Comparison of ENCODE assay signal across 10 cellular contexts in genomic region chr7:81768951-81769778, GRCh38. TPM values are rescaled to one million over a fixed set of nuclear protein-coding genes. Genes with fewer than 3 reads are reported as not detected.
DNase-seq lines count a peak whose midpoint lies in the region; ATAC-seq, FAIRE-seq and TF ChIP-seq lines count a peak whose summit lies in the region.
"Had no signal": no experiment of that assay in that cellular context is flagged by ENCODE, and none has a peak within 500 bp of the region (broad histone marks: within the 10 kb centered on the region; RNA-seq: fewer than 3 reads in every experiment).

No MANE protein-coding gene starts in this region.

- no peak for DNase-seq in GM12892 (ENCODE audit: insufficient read length)
- no peak for DNase-seq in PC-3
- DNase-seq in left cardiac atrium = no peak
- no peak for DNase-seq in MV-4-11 (lab: John Stamatoyannopoulos, UW)
- DNase-seq in SK-N-DZ (ENCODE audit: low spot score) = no peak
- no peak for DNase-seq in nucleus accumbens (lab: John Stamatoyannopoulos, UW)
- no peak for DNase-seq in HTR-8/SVneo (ENCODE audit: insufficient read length, low spot score)
- DNase-seq: activated CD4-positive, alpha-beta T cell treated with anti-CD3 and anti-CD28 coated beads, Interleukin-2, amount 50 U/mL, for 1 hour had no signal

- no peaks in the 10 kb centered on the region for H3K9me2 ChIP-seq in PC-3 (replicated peaks; ENCODE audit: low read length)

- H3K27ac ChIP-seq in PC-3 (ENCODE audit: low read length) (no peak overlapping the region), skeletal muscle tissue (ENCODE audit: low read depth, low read length) (peak overlapping the region; percentile 51)

- no peak overlapping the region for H3K9ac ChIP-seq in PC-3 (ENCODE audit: low read length)
- H3K9ac ChIP-seq in skeletal muscle tissue (ENCODE audit: low read depth in 1 of 3, low read length in 3 of 3) = peak overlapping the region in 2 of 3 donors; percentile 25 to 54

- H3K4me3 ChIP-seq in PC-3 (ENCODE audit: low read length) = peak overlapping the region; percentile 38; the same call in 1 of the 2 replicates
- H3K4me3 ChIP-seq in skeletal muscle tissue (ENCODE audit: low read length in 3 of 3) = peak overlapping the region; percentile 35 to 79 (median 53)

- no TSS peak for BruUV-seq in PC-3 (replicated peaks; lab: Mats Ljungman, UMichigan)

- no peak for TF ChIP-seq CTCF in PC-3 (conservative IDR thresholded peaks at IDR 0.05; ENCODE audit: low read depth, low read length)

- intact Hi-C loops in PC-3 (cut with micrococcal nuclease) = no loop called here
- intact Hi-C loops in left cardiac atrium (cut with DNase I) = no loop called here

- H3K9me3 ChIP-seq in PC-3 (ENCODE audit: low read length) = no peaks in the 10 kb centered on the region
- no peaks in the 10 kb centered on the region for H3K9me3 ChIP-seq in skeletal muscle tissue (ENCODE audit: control insufficient read depth in 3 of 3, low read length in 3 of 3)

- POLR2A ChIA-PET in PC-3 (lab: Charles Lee; ENCODE audit: unreplicated experiment) = interaction anchor here (0.6 kb wide), 1 partner anchor 134 kb away, joined by 3 read pairs; no protein-coding TSS in a partner anchor

- peak; percentile 6; the same call in 1 of the 2 replicates for ATAC-seq in PC-3
- ATAC-seq in left cardiac atrium = peak; percentile 27 to 47

- peak overlapping the region; percentile 68; the same call in 1 of the 2 replicates for H3K4me2 ChIP-seq in PC-3 (ENCODE audit: low read length)

- peak overlapping the region; percentile 67 for H2AFZ ChIP-seq in PC-3 (ENCODE audit: low read length)

- no peaks in the 10 kb centered on the region for H3K79me2 ChIP-seq in PC-3 (ENCODE audit: low read length)

- FAIRE-seq in GM12892 (lab: Jason Lieb, UNC) (peak; percentile 48), HTR-8/SVneo (lab: Jason Lieb, UNC) (no peak)

- H3K27me3 ChIP-seq in PC-3 (ENCODE audit: low read length) (no peaks in the 10 kb centered on the region), skeletal muscle tissue (ENCODE audit: control insufficient read depth in 3 of 3, insufficient read depth in 3 of 3, low read length in 3 of 3) (peaks cover 0 to 2% (median 0%) of the 10 kb centered on the region in 3 donors)

- H3F3A ChIP-seq in PC-3 (ENCODE audit: low read length, unreplicated experiment) = no peaks in the 10 kb centered on the region

- no peaks in the 10 kb centered on the region for H4K20me1 ChIP-seq in PC-3 (ENCODE audit: low read length)

- H3K36me3 ChIP-seq in PC-3 (ENCODE audit: low read depth, low read length) = no peaks in the 10 kb centered on the region
- H3K36me3 ChIP-seq in skeletal muscle tissue (ENCODE audit: control insufficient read depth in 3 of 3, insufficient read depth in 3 of 3, low read length in 3 of 3) = no peaks in the 10 kb centered on the region

- CTCF ChIA-PET in PC-3 (lab: Charles Lee) = interaction anchor here (0.6 to 1.8 kb wide), 4 partner anchors 16 to 268 kb away, joined by 4 to 29 read pairs (median 4); no protein-coding TSS in a partner anchor

- no peak for TF ChIP-seq POLR2A in GM12892 (IDR thresholded peaks at IDR 0.05; ENCODE audit: low read depth, low read length)

- H3K4me1 ChIP-seq in PC-3 (ENCODE audit: insufficient read depth, low read length) (no peaks in the 10 kb centered on the region; the same call in 1 of the 2 replicates), skeletal muscle tissue (ENCODE audit: control insufficient read depth in 3 of 3, insufficient read depth in 3 of 3, low read length in 3 of 3) (peaks cover 0 to 3% (median 2%) of the 10 kb centered on the region in 3 donors)

RNA-seq across cellular contexts. Expression of gene HGF, which starts 0.7 kb away (rescaled TPM):
- 0.04 TPM for polyA plus RNA-seq in GM12892 (2012; ENCODE audit: missing spikeins)
- total RNA-seq in PC-3 (2014; rRNA removed) (0.15 TPM in 1 of 2 replicates, not detected in the other), left cardiac atrium (1 to 10 TPM; 5.6 to 6.0 TPM), skeletal muscle tissue (4.7 TPM)
- polyA plus RNA-seq in SK-N-DZ (2014; cell fraction: cytosol; rRNA removed) = 2.4 and 3.2 TPM in 2 replicates
- polyA plus RNA-seq in SK-N-DZ (2014; cell fraction: nucleus; rRNA removed) = 3.7 and 5.0 TPM in 2 replicates
- total RNA-seq: HT1080 had no signal
